Comparison of ENCODE assay signal across 9 cellular contexts in genomic region chr10:44383749-44384600, GRCh38. TPM values are rescaled to one million over a fixed set of nuclear protein-coding genes. Genes with fewer than 3 reads are reported as not detected.
DNase-seq lines count a peak whose midpoint lies in the region; ATAC-seq, FAIRE-seq and TF ChIP-seq lines count a peak whose summit lies in the region.
"Had no signal": no experiment of that assay in that cellular context is flagged by ENCODE, and none has a peak within 500 bp of the region (broad histone marks: within the 10 kb centered on the region; RNA-seq: fewer than 3 reads in every experiment).

No MANE protein-coding gene starts in this region.

- in situ Hi-C loops in G401 (cut with HindIII; ENCODE audit: low sequenced_read_pairs), result no loop called here

- ATAC-seq in esophagus mucosa (peak; percentile 19), GM19397 (IDR thresholded peaks at IDR 0.05; ENCODE audit: unreplicated experiment) (no peak)
- ATAC-seq: CD8-positive, alpha-beta T cell had no signal

- peak; percentile 70 for FAIRE-seq in urothelium cell line (lab: Jason Lieb, UNC)

- TF ChIP-seq CTCF in mesothelial cell of epicardium (IDR thresholded peaks at IDR 0.05; ENCODE audit: unreplicated experiment), result no peak

- H3K9me3 Mint-ChIP-seq in mesothelial cell of epicardium, result no peaks in the 10 kb centered on the region
- H3K9me3 Mint-ChIP-seq: CD8-positive, alpha-beta T cell had no signal

- no peaks in the 10 kb centered on the region for H3K36me3 Mint-ChIP-seq in mesothelial cell of epicardium
- H3K36me3 Mint-ChIP-seq: CD8-positive, alpha-beta T cell had no signal

- H3K27me3 Mint-ChIP-seq in mesothelial cell of epicardium (ENCODE audit: low read depth), result peaks cover 74% of the 10 kb centered on the region

- peak; percentile 14 to 18 for DNase-seq in activated T-cell treated with anti-CD3 and anti-CD28 coated beads, Interleukin-2, amount 50 U/mL, for 48 hours
- DNase-seq in activated T-cell treated with anti-CD3 and anti-CD28 coated beads for 4 hours (no peak), mesothelial cell of epicardium (ENCODE audit: low spot score in 2 of 2, unreplicated experiment in 2 of 2) (peak in 1 of 2 experiments; percentile 42), urothelium cell line (ENCODE audit: low spot score) (no peak), NAMALWA (ENCODE audit: low spot score) (no peak), G401 (ENCODE audit: low spot score) (no peak)

- no peak overlapping the region for H3K27ac Mint-ChIP-seq in mesothelial cell of epicardium
- H3K27ac Mint-ChIP-seq: CD8-positive, alpha-beta T cell had no signal

- H3K4me1 Mint-ChIP-seq in mesothelial cell of epicardium, result peaks cover 20% of the 10 kb centered on the region

- peak overlapping the region; percentile 71 for H3K4me3 Mint-ChIP-seq in mesothelial cell of epicardium
- H3K4me3 Mint-ChIP-seq: CD8-positive, alpha-beta T cell had no signal

RNA-seq across cellular contexts. Expression of gene CXCL12, which starts 0.9 kb away (rescaled TPM):
- total RNA-seq in esophagus mucosa (14.0 TPM), mesothelial cell of epicardium (42.4 to 48.4 TPM (median 45.8 TPM) in 3 replicates)
- not detected in 2 replicates for total RNA-seq in G401 (2014; rRNA removed; shearing (Covaris generic))
- total RNA-seq: CD8-positive, alpha-beta T cell had no signal

Comparison
In these comparisons a context has a peak if more than half of its experiments do, and no peak if none do; other contexts are left out.
1. DNase-seq: peak in activated T-cell treated with anti-CD3 and anti-CD28 coated beads, Interleukin-2, amount 50 U/mL, for 48 hours (2 of 2); none in activated T-cell treated with anti-CD3 and anti-CD28 coated beads for 4 hours (single experiment), urothelium cell line (single experiment), NAMALWA (single experiment) and G401 (single experiment).
2. RNA of gene CXCL12, which starts 0.9 kb away (total RNA-seq): 42.4 to 48.4 TPM in mesothelial cell of epicardium and 14.0 TPM in esophagus mucosa (single experiment); not detected in G401; every median in the first group is over 10 times any median in the second.